Comparison of ENCODE assay signal across 8 cellular contexts in the genomic region with DNA sequence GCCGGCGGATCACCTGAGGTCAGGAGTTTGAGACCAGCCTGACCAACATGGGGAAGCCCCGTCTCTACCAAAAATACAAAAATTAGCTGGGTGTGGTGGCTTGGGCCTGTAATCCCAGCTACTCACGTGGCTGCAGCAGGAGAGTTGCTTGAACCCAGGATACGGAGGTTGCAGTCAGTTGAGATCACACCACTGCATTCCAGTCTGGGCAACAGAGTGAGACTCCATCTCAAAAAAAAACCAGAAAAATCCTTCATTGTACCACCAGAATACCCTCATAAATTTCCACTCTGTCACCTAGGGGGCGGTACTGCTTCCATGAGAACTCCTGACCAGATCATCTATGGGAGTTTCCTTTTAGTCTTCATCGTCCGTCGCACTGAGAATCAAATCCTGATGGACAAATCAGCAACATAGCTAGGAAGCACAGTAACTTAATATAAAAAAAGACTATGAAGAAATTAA.
DNase-seq lines count a peak whose midpoint lies in the region; ATAC-seq, FAIRE-seq and TF ChIP-seq lines count a peak whose summit lies in the region.

No MANE protein-coding gene starts in this region.

- BruUV-seq in Panc1 (replicated peaks; lab: Mats Ljungman, UMichigan): no TSS peak

- peak in 1 of 2 experiments; percentile 38; a peak in 3 of 5 replicates for TF ChIP-seq RAD21 in A549 (conservative IDR thresholded peaks at IDR 0.05 in 1 of 2, IDR thresholded peaks at IDR 0.05 in 1 of 2)

- TF ChIP-seq EP300 in A549 (IDR thresholded peaks at IDR 0.05): no peak

- CTCF ChIA-PET in A549 (lab: Yijun Ruan, JAX): interaction anchor here (0.6 to 13.8 kb wide), 40 partner anchors 9 to 109 kb away, joined by 3 to 110 read pairs (median 6); no protein-coding TSS in a partner anchor
- CTCF ChIA-PET in Panc1 (lab: Charles Lee): interaction anchor here (0.6 to 1.4 kb wide), 5 partner anchors 11 to 66 kb away, joined by 3 to 7 read pairs (median 5); no protein-coding TSS in a partner anchor

- no peak overlapping the region for H3K9ac ChIP-seq in colonic mucosa (ENCODE audit: low read depth in 2 of 2, low read length in 2 of 2)

- no peak for FAIRE-seq in A549 (lab: Jason Lieb, UNC)

- POLR2A ChIA-PET in A549 (lab: Yijun Ruan, JAX): interaction anchor here (0.5 to 2.0 kb wide), 11 partner anchors 14 to 75 kb away, joined by 3 to 21 read pairs (median 7); no protein-coding TSS in a partner anchor
- POLR2A ChIA-PET in Panc1 (lab: Charles Lee): interaction anchor here (0.5 to 1.1 kb wide), 4 partner anchors 13 to 150 kb away, joined by 3 to 9 read pairs (median 4); no protein-coding TSS in a partner anchor

- TF ChIP-seq CTCF in A549 (IDR thresholded peaks at IDR 0.05): peak; percentile 77
- peak; percentile 56 for TF ChIP-seq CTCF in GM13977 (IDR thresholded peaks at IDR 0.05; ENCODE audit: extremely low read depth, insufficient read depth, missing control alignments)
- TF ChIP-seq CTCF in Panc1 (IDR thresholded peaks at IDR 0.05): peak; percentile 84
- no peak for TF ChIP-seq CTCF in colonic mucosa (IDR thresholded peaks at IDR 0.05)

- H3K4me3 ChIP-seq in A549 (peak overlapping the region; percentile 44), Panc1 (ENCODE audit: low read depth in 2 of 2, low read length in 2 of 2) (peak overlapping the region; percentile 63 to 77), colonic mucosa (no peak overlapping the region)

- WGBS in A549 (ENCODE audit: missing lambda C conversion rate): 7% methylated on average over 9 of the region's 9 CpGs

- H3K4me1 ChIP-seq in A549: peaks cover 90% of the 10 kb centered on the region
- peaks cover 48% of the 10 kb centered on the region for H3K4me1 ChIP-seq in Panc1 (ENCODE audit: control insufficient read depth, insufficient read depth, low read length)
- H3K4me1 ChIP-seq in colonic mucosa: no peaks in the 10 kb centered on the region

- DNase-seq in A549 (ENCODE audit: low read depth in 1 of 2, low spot score in 1 of 2): peak; percentile 73 to 87
- DNase-seq in GM13977 (ENCODE audit: low spot score): no peak
- no peak for DNase-seq in Panc1 (ENCODE audit: low read depth, low spot score)
- DNase-seq in colonic mucosa: no peak
- peak; percentile 43 for DNase-seq in renal cortical epithelial cell (ENCODE audit: low read depth)
- no peak for DNase-seq in COR-L47 (lab: John Stamatoyannopoulos, UW)
- DNase-seq in NCI-H510A treated with DMSO at 0.1 percent for 48 hours (lab: John Stamatoyannopoulos, UW): no peak

- H3K27ac ChIP-seq in A549: peak overlapping the region; percentile 94 to 96
- H3K27ac ChIP-seq in Panc1 (ENCODE audit: low read length): peak overlapping the region; percentile 99
- H3K27ac ChIP-seq in colonic mucosa: peak overlapping the region; percentile 66

- intact Hi-C loops in Panc1 (cut with micrococcal nuclease; ENCODE audit: unreplicated experiment) (loop anchor here (5.0 kb wide), 1 partner anchor 83 kb away; no protein-coding TSS in a partner anchor), colonic mucosa (cut with DNase I) (no loop called here)

- H3K36me3 ChIP-seq in Panc1 (ENCODE audit: control insufficient read depth, insufficient read depth, low read length) (peaks cover 4% of the 10 kb centered on the region; the same call in 1 of the 2 replicates), colonic mucosa (no peaks in the 10 kb centered on the region)

- TF ChIP-seq POLR2A in A549 (IDR thresholded peaks at IDR 0.05; ENCODE audit: low read length): no peak

- peak overlapping the region; percentile 83 for H3K4me2 ChIP-seq in A549

- no peaks in the 10 kb centered on the region for H3K9me3 ChIP-seq in A549
- no peaks in the 10 kb centered on the region for H3K9me3 ChIP-seq in Panc1 (ENCODE audit: control insufficient read depth, insufficient read depth, low read depth, low read length)
- H3K9me3 ChIP-seq in colonic mucosa: no peaks in the 10 kb centered on the region

- in situ Hi-C loops in GM13977 (cut with MboI; ENCODE audit: low pct_unique_long_range_greater_than_20kb, low sequenced_read_pairs, unreplicated experiment) (no loop called here), Panc1 (cut with HindIII; ENCODE audit: low pct_unique_long_range_greater_than_20kb, low sequenced_read_pairs) (no loop called here)

- peak; percentile 68 to 81 for ATAC-seq in A549
- peak; percentile 70 for ATAC-seq in Panc1
- no peak for ATAC-seq in GM21619 (IDR thresholded peaks at IDR 0.05; ENCODE audit: unreplicated experiment)

- H3K27me3 ChIP-seq in Panc1 (ENCODE audit: control insufficient read depth, insufficient read depth, low read length) (no peaks in the 10 kb centered on the region), colonic mucosa (no peaks in the 10 kb centered on the region)

TF ChIP-seq in A549, 52 proteins besides CTCF, POLR2A, EP300 and RAD21:
- TF ChIP-seq SMC3 (IDR thresholded peaks at IDR 0.05) (peak; percentile 25; the same call in 1 of the 3 replicates), JUN (IDR thresholded peaks at IDR 0.05) (peak in 1 of 2 experiments; percentile 24; a peak in 1 of 5 replicates), EHMT2 (IDR thresholded peaks at IDR 0.05; ENCODE audit: low read depth) (no peak), FOSB (CRISPR knock-in tag; IDR thresholded peaks at IDR 0.05) (0 out of 2 replicates have a peak, but pooled peaks have one; percentile 57), RFX5 (IDR thresholded peaks at IDR 0.05) (0 out of 2 replicates have a peak, but pooled peaks have one; percentile 21), ZSCAN20 (CRISPR knock-in tag; IDR thresholded peaks at IDR 0.05) (no peak)

Comparison
In these comparisons a context has a peak if more than half of its experiments do, and no peak if none do; other contexts are left out.
1. DNase-seq: peak in A549 (2 of 2) and renal cortical epithelial cell (single experiment); none in GM13977 (single experiment), Panc1 (single experiment), colonic mucosa (single experiment), COR-L47 (single experiment) and NCI-H510A treated with DMSO at 0.1 percent for 48 hours (single experiment).
2. Peak in every context shown above with its lines, with median percentiles within 50 percentile points of each other: H3K27ac ChIP-seq.